ENCODE assay signal across 9 cellular contexts in the genomic region with DNA sequence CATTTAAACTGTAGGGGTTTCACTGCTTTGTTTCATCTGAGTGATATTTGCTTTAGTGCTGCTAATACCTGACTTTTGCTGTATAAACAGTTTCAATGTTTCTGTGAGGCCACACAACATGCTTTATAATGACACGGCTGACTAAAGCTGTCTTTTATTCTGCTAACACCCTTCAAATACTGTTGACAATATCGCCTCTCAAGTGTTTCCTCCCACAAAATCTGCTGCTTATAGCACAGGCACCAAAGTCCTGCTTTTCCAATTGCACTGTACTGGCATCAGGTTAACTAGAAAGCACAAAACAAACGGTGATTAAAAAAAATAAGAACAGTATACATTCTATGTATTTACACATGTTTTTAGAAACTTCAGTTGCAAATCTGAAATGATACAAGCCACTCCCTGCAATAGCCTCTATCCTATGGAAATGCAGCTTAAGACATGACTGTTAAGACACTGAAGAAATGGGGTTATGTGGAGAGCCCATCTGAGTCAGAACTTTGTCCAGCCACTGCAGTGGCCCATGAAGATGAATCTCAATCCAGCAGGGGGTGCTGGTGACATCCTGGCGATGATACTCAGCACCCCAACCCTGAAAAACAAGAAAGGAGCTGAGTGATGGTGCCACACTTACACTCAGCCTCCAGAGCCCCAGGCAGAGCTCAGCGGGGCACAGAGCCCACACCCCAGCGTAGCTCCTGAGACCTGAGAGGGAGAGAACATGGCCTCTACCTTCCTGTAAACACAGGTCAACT. TPM values are rescaled to one million over a fixed set of nuclear protein-coding genes. Genes with fewer than 3 reads are reported as not detected.
DNase-seq lines count a peak whose midpoint lies in the region; ATAC-seq and TF ChIP-seq lines count a peak whose summit lies in the region.
"Had no signal": no experiment of that assay in that cellular context is flagged by ENCODE, and none has a peak within 500 bp of the region (broad histone marks: within the 10 kb centered on the region; RNA-seq: fewer than 3 reads in every experiment).

No MANE protein-coding gene starts in this region.

- H3K27ac Mint-ChIP-seq in activated CD8-positive, alpha-beta memory T cell treated with anti-CD3 and anti-CD28 coated beads, Interleukin-2, amount 10 ng/mL, durations not matched to agents 7 days and 5 days = no peak overlapping the region

- H3K9me3 Mint-ChIP-seq in activated CD8-positive, alpha-beta memory T cell treated with anti-CD3 and anti-CD28 coated beads, Interleukin-2, amount 10 ng/mL, durations not matched to agents 7 days and 5 days (ENCODE audit: low read depth) = no peaks in the 10 kb centered on the region

- TF ChIP-seq CTCF in C4-2B (conservative IDR thresholded peaks at IDR 0.05) = peak; percentile 43
- TF ChIP-seq CTCF in fibroblast of the aortic adventitia (IDR thresholded peaks at IDR 0.05; ENCODE audit: insufficient read depth, low read length) = peak; percentile 16

- no peaks in the 10 kb centered on the region for H3K4me1 Mint-ChIP-seq in activated CD8-positive, alpha-beta memory T cell treated with anti-CD3 and anti-CD28 coated beads, Interleukin-2, amount 10 ng/mL, durations not matched to agents 7 days and 5 days

- H3K27ac ChIP-seq in C4-2B = no peak overlapping the region
- H3K27ac ChIP-seq: tibial nerve had no signal

- ATAC-seq in GM19043 (IDR thresholded peaks at IDR 0.05; ENCODE audit: low read depth, unreplicated experiment) = peak; percentile 54
- ATAC-seq in activated CD8-positive, alpha-beta memory T cell treated with anti-CD3 and anti-CD28 coated beads, Interleukin-2, amount 10 ng/mL, durations not matched to agents 7 days and 5 days = no peak

- no peaks in the 10 kb centered on the region for H3K36me3 Mint-ChIP-seq in activated CD8-positive, alpha-beta memory T cell treated with anti-CD3 and anti-CD28 coated beads, Interleukin-2, amount 10 ng/mL, durations not matched to agents 7 days and 5 days

- H3K4me3 Mint-ChIP-seq in activated CD8-positive, alpha-beta memory T cell treated with anti-CD3 and anti-CD28 coated beads, Interleukin-2, amount 10 ng/mL, durations not matched to agents 7 days and 5 days = no peak overlapping the region

- H3K4me3 ChIP-seq in fibroblast of the aortic adventitia (ENCODE audit: low read depth, low read length) = no peak overlapping the region
- H3K4me3 ChIP-seq: tibial nerve had no signal

- CTCF ChIA-PET in activated CD8-positive, alpha-beta memory T cell treated with anti-CD3 and anti-CD28 coated beads, Interleukin-2, amount 10 ng/mL, durations not matched to agents 7 days and 5 days (lab: Charles Lee) = interaction anchor here (0.6 to 1.5 kb wide), 3 partner anchors 11 to 133 kb away, joined by 3 to 7 read pairs (median 3); no protein-coding TSS in a partner anchor

- peaks cover 5% of the 10 kb centered on the region for H3K27me3 Mint-ChIP-seq in activated CD8-positive, alpha-beta memory T cell treated with anti-CD3 and anti-CD28 coated beads, Interleukin-2, amount 10 ng/mL, durations not matched to agents 7 days and 5 days

- DNase-seq in NCI-H510A treated with DMSO at 0.1 percent for 48 hours (lab: John Stamatoyannopoulos, UW) (peak; percentile 74), fibroblast of the aortic adventitia (ENCODE audit: low read depth) (no peak), NCI-H2171 (lab: John Stamatoyannopoulos, UW) (no peak), NCI-H1105 treated with DMSO at 0.1 percent for 48 hours (lab: John Stamatoyannopoulos, UW) (no peak)
- no peak for DNase-seq in activated T-cell treated with anti-CD3 and anti-CD28 coated beads, Interleukin-2, amount 50 U/mL, for 1 hour
- DNase-seq in activated CD8-positive, alpha-beta memory T cell treated with anti-CD3 and anti-CD28 coated beads, Interleukin-2, amount 10 ng/mL, durations not matched to agents 7 days and 5 days = no peak

RNA-seq across cellular contexts. Expression of a gene that starts 29.4 kb away (rescaled TPM):
- total RNA-seq in fibroblast of the aortic adventitia (ENCODE audit: low replicate concordance) = 3.7 and 3.8 TPM in 2 replicates
- 10 to 100 TPM; 13.8 to 20.9 TPM for total RNA-seq in activated CD8-positive, alpha-beta memory T cell treated with anti-CD3 and anti-CD28 coated beads, Interleukin-2, amount 10 ng/mL, durations not matched to agents 7 days and 5 days
